Comparison of ENCODE assay signal across 9 cellular contexts in the genomic region with DNA sequence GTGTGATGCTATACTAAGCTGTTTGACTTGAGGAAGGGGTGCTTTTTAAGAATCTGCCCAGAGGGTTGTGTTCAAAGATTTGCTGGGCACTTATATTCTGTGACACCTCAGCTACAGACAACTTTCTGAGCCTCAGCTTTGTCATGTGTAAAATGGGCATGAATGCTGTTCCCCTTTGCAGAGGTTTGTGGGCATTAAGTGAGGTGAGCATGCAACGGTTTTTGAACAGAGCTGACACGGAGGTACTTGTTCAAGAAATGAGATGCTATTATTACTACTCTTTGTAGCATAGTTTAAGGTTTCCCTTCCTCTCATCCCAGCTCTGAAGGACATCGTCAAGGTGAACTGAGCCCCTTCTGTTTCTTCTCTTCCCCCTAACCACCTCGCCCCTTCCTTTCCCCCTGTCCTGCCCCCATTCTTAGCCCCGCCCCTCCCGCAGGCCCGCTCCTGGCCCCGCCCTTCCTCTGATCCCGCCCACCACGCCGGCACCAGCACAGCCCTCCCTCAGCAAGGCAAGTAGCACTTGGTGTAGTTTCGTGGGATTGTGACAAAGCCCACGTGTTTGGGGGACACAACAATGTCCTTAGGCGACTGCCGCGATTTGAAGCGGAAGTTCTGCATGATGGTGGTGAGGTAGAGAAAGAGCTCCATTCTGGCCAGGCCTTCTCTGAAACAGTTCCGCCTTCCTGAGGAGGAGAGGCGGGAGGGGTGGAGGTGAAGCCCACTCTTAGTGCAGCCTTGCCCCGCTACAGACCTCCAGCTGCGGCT. TPM values are rescaled to one million over a fixed set of nuclear protein-coding genes. Genes with fewer than 3 reads are reported as not detected.
DNase-seq lines count a peak whose midpoint lies in the region; ATAC-seq and TF ChIP-seq lines count a peak whose summit lies in the region.
"Had no signal": no experiment of that assay in that cellular context is flagged by ENCODE, and none has a peak within 500 bp of the region (broad histone marks: within the 10 kb centered on the region; RNA-seq: fewer than 3 reads in every experiment).

No MANE protein-coding gene starts in this region.

- H3K4me1 Mint-ChIP-seq in GM23338 (peaks cover 8% of the 10 kb centered on the region), osteocyte (ENCODE audit: unreplicated experiment) (no peaks in the 10 kb centered on the region)

- H3K9me3 Mint-ChIP-seq in GM23338: peaks cover 34% of the 10 kb centered on the region
- H3K9me3 Mint-ChIP-seq in osteocyte (ENCODE audit: unreplicated experiment): peaks cover 4% of the 10 kb centered on the region

- H3K27me3 ChIP-seq in GM23338 (ENCODE audit: insufficient read depth): no peaks in the 10 kb centered on the region
- H3K27me3 ChIP-seq in vagina: no peaks in the 10 kb centered on the region

- ATAC-seq in GM23338 (peak; percentile 94), HG02759 (IDR thresholded peaks at IDR 0.05; ENCODE audit: unreplicated experiment) (no peak), GM21423 (IDR thresholded peaks at IDR 0.05; ENCODE audit: unreplicated experiment) (no peak)

- peak overlapping the region; percentile 94 for H2AFZ ChIP-seq in GM23338

- H3K4me3 Mint-ChIP-seq in GM23338: peak overlapping the region; percentile 61
- no peak overlapping the region for H3K4me3 Mint-ChIP-seq in osteocyte (ENCODE audit: unreplicated experiment)

- intact Hi-C loops in vagina (cut with DNase I): no loop called here

- H3K36me3 Mint-ChIP-seq in GM23338 (ENCODE audit: low read depth): peaks cover 18% of the 10 kb centered on the region
- H3K36me3 Mint-ChIP-seq in osteocyte (ENCODE audit: unreplicated experiment): no peaks in the 10 kb centered on the region

- H3K4me3 ChIP-seq in GM23338 (peak overlapping the region; percentile 61), vagina (peak overlapping the region in 1 of 2 donors; percentile 33)

- TF ChIP-seq CTCF in GM23338 (conservative IDR thresholded peaks at IDR 0.05; ENCODE audit: low read depth in 2 of 2) (no peak), osteocyte (IDR thresholded peaks at IDR 0.05) (no peak), vagina (IDR thresholded peaks at IDR 0.05) (no peak)

- no peak overlapping the region for H3K27ac Mint-ChIP-seq in GM23338
- H3K27ac Mint-ChIP-seq in osteocyte (ENCODE audit: unreplicated experiment): no peak overlapping the region

- H3K9me2 ChIP-seq in GM23338 (ENCODE audit: insufficient read depth): no peaks in the 10 kb centered on the region

- no peaks in the 10 kb centered on the region for H3K79me2 ChIP-seq in GM23338 (replicated peaks; ENCODE audit: insufficient read depth)

- no peak for TF ChIP-seq POLR2A in vagina (IDR thresholded peaks at IDR 0.05)

- H3K9me3 ChIP-seq in vagina: no peaks in the 10 kb centered on the region

- H3K4me2 ChIP-seq in GM23338: peak overlapping the region; percentile 86

- H3K27me3 Mint-ChIP-seq in GM23338 (ENCODE audit: insufficient read depth, low read depth, poor library complexity): peaks cover 8% of the 10 kb centered on the region
- no peaks in the 10 kb centered on the region for H3K27me3 Mint-ChIP-seq in osteocyte (ENCODE audit: unreplicated experiment)

- H4K20me1 ChIP-seq in GM23338 (replicated peaks; ENCODE audit: insufficient read depth): no peaks in the 10 kb centered on the region

- DNase-seq in GM23338 (ENCODE audit: low spot score) (peak; percentile 78), osteocyte (ENCODE audit: extremely low spot score, unreplicated experiment) (no peak), vagina (ENCODE audit: extremely low spot score in 2 of 2) (no peak)
- peak; percentile 74 for DNase-seq in activated CD4-positive, alpha-beta T cell treated with anti-CD3 and anti-CD28 coated beads for 48 hours
- DNase-seq in effector CD4-positive, alpha-beta T cell: peak; percentile 27
- peak; percentile 75 for DNase-seq in stimulated activated CD4-positive, alpha-beta T cell treated with anti-CD3 and anti-CD28 coated beads, Interleukin-4, amount 100 ng/mL, for 1 hour

- H3K27ac ChIP-seq in GM23338 (ENCODE audit: low read depth) (no peak overlapping the region), vagina (no peak overlapping the region)

- no peaks in the 10 kb centered on the region for H3K36me3 ChIP-seq in GM23338 (ENCODE audit: insufficient read depth)
- no peaks in the 10 kb centered on the region for H3K36me3 ChIP-seq in vagina

- H3K4me1 ChIP-seq in GM23338 (ENCODE audit: insufficient read depth) (peaks cover 7% of the 10 kb centered on the region; the same call in 1 of the 2 replicates), vagina (peaks cover 11% of the 10 kb centered on the region)

- H3F3A ChIP-seq in GM23338 (replicated peaks; ENCODE audit: low read depth): 0 out of 2 replicates have a peak, but pooled peaks cover 2% of the 10 kb centered on the region

TF ChIP-seq in GM23338, 12 proteins besides CTCF, POLR2A, EP300 and RAD21:
- TF ChIP-seq, protein P1, sequence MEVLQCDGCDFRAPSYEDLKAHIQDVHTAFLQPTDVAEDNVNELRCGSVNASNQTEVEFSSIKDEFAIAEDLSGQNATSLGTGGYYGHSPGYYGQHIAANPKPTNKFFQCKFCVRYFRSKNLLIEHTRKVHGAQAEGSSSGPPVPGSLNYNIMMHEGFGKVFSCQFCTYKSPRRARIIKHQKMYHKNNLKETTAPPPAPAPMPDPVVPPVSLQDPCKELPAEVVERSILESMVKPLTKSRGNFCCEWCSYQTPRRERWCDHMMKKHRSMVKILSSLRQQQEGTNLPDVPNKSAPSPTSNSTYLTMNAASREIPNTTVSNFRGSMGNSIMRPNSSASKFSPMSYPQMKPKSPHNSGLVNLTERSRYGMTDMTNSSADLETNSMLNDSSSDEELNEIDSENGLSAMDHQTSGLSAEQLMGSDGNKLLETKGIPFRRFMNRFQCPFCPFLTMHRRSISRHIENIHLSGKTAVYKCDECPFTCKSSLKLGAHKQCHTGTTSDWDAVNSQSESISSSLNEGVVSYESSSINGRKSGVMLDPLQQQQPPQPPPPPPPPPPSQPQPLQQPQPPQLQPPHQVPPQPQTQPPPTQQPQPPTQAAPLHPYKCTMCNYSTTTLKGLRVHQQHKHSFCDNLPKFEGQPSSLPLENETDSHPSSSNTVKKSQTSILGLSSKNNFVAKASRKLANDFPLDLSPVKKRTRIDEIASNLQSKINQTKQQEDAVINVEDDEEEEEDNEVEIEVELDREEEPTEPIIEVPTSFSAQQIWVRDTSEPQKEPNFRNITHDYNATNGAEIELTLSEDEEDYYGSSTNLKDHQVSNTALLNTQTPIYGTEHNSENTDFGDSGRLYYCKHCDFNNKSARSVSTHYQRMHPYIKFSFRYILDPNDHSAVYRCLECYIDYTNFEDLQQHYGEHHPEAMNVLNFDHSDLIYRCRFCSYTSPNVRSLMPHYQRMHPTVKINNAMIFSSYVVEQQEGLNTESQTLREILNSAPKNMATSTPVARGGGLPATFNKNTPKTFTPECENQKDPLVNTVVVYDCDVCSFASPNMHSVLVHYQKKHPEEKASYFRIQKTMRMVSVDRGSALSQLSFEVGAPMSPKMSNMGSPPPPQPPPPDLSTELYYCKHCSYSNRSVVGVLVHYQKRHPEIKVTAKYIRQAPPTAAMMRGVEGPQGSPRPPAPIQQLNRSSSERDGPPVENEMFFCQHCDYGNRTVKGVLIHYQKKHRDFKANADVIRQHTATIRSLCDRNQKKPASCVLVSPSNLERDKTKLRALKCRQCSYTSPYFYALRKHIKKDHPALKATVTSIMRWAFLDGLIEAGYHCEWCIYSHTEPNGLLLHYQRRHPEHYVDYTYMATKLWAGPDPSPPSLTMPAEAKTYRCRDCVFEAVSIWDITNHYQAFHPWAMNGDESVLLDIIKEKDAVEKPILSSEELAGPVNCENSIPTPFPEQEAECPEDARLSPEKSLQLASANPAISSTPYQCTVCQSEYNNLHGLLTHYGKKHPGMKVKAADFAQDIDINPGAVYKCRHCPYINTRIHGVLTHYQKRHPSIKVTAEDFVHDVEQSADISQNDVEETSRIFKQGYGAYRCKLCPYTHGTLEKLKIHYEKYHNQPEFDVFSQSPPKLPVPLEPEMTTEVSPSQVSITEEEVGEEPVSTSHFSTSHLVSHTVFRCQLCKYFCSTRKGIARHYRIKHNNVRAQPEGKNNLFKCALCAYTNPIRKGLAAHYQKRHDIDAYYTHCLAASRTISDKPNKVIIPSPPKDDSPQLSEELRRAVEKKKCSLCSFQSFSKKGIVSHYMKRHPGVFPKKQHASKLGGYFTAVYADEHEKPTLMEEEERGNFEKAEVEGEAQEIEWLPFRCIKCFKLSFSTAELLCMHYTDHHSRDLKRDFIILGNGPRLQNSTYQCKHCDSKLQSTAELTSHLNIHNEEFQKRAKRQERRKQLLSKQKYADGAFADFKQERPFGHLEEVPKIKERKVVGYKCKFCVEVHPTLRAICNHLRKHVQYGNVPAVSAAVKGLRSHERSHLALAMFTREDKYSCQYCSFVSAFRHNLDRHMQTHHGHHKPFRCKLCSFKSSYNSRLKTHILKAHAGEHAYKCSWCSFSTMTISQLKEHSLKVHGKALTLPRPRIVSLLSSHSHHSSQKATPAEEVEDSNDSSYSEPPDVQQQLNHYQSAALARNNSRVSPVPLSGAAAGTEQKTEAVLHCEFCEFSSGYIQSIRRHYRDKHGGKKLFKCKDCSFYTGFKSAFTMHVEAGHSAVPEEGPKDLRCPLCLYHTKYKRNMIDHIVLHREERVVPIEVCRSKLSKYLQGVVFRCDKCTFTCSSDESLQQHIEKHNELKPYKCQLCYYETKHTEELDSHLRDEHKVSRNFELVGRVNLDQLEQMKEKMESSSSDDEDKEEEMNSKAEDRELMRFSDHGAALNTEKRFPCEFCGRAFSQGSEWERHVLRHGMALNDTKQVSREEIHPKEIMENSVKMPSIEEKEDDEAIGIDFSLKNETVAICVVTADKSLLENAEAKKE (CRISPR knock-in tag; IDR thresholded peaks at IDR 0.05): no peak
- TF ChIP-seq POLR2AphosphoS5 (IDR thresholded peaks at IDR 0.05; ENCODE audit: low read depth): peak; percentile 71
- TF ChIP-seq ZNF331 (CRISPR knock-in tag; IDR thresholded peaks at IDR 0.05; ENCODE audit: low read depth): no peak
- no peak for TF ChIP-seq JUNB (IDR thresholded peaks at IDR 0.05; ENCODE audit: unreplicated experiment)
TF ChIP-seq in GM23338: peak in this region for 1.

RNA-seq across cellular contexts. Expression of gene CYP2A7, which starts 26.1 kb away (rescaled TPM):
- 4.8 TPM in 1 of 2 replicates, not detected in the other for total RNA-seq in GM23338 (2014; rRNA removed; shearing (Covaris generic))
- polyA plus RNA-seq in GM23338 (2016; fragmentation: Nextera tagmentation; extraction: Ambion mirVana): not detected in 2 replicates
- total RNA-seq in osteocyte (not detected in 2 replicates), vagina (4.9 TPM)
- total RNA-seq: T-helper 1 cell treated with Interleukin-12 subunit alpha and Interleukin-12 subunit beta and Interleukin-4 antibody, amounts not matched to agents 30 ng/mL and 1 ng/mL, for 36 hours had no signal

RNA-seq across cellular contexts. Expression of gene CYP2A6, which starts 57.9 kb away (rescaled TPM):
- total RNA-seq in GM23338 (2014; rRNA removed; shearing (Covaris generic)): not detected in 2 replicates
- polyA plus RNA-seq in GM23338 (2016; fragmentation: Nextera tagmentation; extraction: Ambion mirVana): 0.39 TPM in 1 of 2 replicates, not detected in the other
- total RNA-seq in osteocyte (not detected in 2 replicates), vagina (2.0 TPM)
- total RNA-seq: T-helper 1 cell treated with Interleukin-12 subunit alpha and Interleukin-12 subunit beta and Interleukin-4 antibody, amounts not matched to agents 30 ng/mL and 1 ng/mL, for 36 hours had no signal

Comparison
In these comparisons a context has a peak if more than half of its experiments do, and no peak if none do; other contexts are left out.
1. DNase-seq: peak in GM23338 (single experiment), activated CD4-positive, alpha-beta T cell treated with anti-CD3 and anti-CD28 coated beads for 48 hours (single experiment), effector CD4-positive, alpha-beta T cell (single experiment) and stimulated activated CD4-positive, alpha-beta T cell treated with anti-CD3 and anti-CD28 coated beads, Interleukin-4, amount 100 ng/mL, for 1 hour (single experiment); none in osteocyte (single experiment) and vagina (0 of 2).